ENCODE assay signal across 1 cellular context in the genomic region with DNA sequence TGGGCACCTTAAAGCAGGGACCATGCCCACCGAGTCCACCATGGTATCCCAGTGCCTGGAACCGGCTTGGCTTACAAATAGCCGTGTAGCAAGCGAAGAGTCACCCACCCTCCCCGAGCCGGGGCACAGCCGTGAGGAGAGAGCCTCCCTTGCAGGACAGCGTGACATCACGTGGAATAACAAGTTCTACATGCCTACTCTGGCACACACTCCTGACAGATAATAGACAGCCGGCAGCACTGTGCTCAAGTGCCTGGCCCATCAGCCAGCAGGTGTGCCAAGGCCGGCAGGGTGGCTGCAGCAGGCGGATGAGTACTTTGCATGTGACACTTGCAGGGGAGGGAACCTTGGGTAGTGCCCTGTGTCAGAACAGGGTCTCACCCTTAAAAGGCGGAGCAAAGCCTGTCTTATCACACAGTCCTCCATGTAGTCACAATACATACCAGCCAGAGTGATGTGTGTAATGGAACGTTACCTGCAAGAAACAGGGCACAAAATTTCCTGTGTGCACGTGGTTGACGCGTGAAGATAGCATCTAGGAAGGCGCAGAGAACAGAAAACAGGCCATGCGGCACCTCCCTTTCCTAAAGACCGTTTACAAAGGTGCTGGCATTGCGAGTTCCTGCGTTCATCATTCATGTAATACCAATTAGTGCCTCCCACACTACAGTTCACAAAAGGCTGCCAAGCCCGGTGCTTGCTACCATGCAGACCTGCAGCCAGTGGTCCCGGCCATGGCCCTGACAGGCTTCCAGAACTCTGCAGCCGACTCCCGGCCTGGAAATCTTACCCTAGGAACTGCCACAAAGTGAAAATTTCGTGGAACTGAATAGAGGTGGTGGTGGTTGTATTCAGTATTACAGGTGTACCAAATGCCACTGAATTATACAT.
TF ChIP-seq lines count a peak whose summit lies in the region.

No MANE protein-coding gene starts in this region.

TF ChIP-seq in GM23338, 12 proteins besides CTCF, POLR2A, EP300 and RAD21 (continued from another document):
- TF ChIP-seq ZNF462 (CRISPR knock-in tag; IDR thresholded peaks at IDR 0.05): no peak
- no peak for TF ChIP-seq EZH2phosphoT487 (IDR thresholded peaks at IDR 0.05; ENCODE audit: unreplicated experiment)
- no peak for TF ChIP-seq POLR2AphosphoS5 (IDR thresholded peaks at IDR 0.05; ENCODE audit: low read depth)
- TF ChIP-seq ZNF331 (CRISPR knock-in tag; IDR thresholded peaks at IDR 0.05; ENCODE audit: low read depth): no peak
- no peak for TF ChIP-seq JUNB (IDR thresholded peaks at IDR 0.05; ENCODE audit: unreplicated experiment)
